ENCODE assay signal across 11 cellular contexts in genomic region chr6:121522771-121523386, GRCh38.
A peak's percentile ranks its signal among the peaks of the same experiment; 100 is the strongest.
DNase-seq lines count a peak whose midpoint lies in the region; ATAC-seq and TF ChIP-seq lines count a peak whose summit lies in the region.
"Had no signal": no experiment of that assay in that cellular context is flagged by ENCODE, and none has a peak within 500 bp of the region (broad histone marks: within the 10 kb centered on the region; RNA-seq: fewer than 3 reads in every experiment).

No MANE protein-coding gene starts in this region.

- no peaks in the 10 kb centered on the region for H3K9me3 ChIP-seq in DND-41 (ENCODE audit: insufficient read depth, low read length, severe bottlenecking)
- H3K9me3 ChIP-seq in right atrium auricular region, result no peaks in the 10 kb centered on the region
- no peaks in the 10 kb centered on the region for H3K9me3 ChIP-seq in gastrocnemius medialis
- H3K9me3 ChIP-seq: breast epithelium had no signal

- DNase-seq in DND-41 (no peak), right atrium auricular region (ENCODE audit: low spot score) (no peak), gastrocnemius medialis (no peak), hippocampal formation (lab: John Stamatoyannopoulos, UW) (no peak), inferior parietal cortex (ENCODE audit: extremely low spot score) (no peak)
- DNase-seq: NCI-H2081 treated with DMSO at 0.1 percent for 48 hours had no signal

- no peak overlapping the region for H3K9ac ChIP-seq in DND-41 (ENCODE audit: low read depth, low read length)

- intact Hi-C loops in gastrocnemius medialis (cut with DNase I; ENCODE audit: low total_unique reads), result no loop called here

- H3K4me3 ChIP-seq in DND-41 (ENCODE audit: low read depth in 1 of 2, low read length in 2 of 2), result no peak overlapping the region
- no peak overlapping the region for H3K4me3 ChIP-seq in right atrium auricular region
- H3K4me3 ChIP-seq in gastrocnemius medialis, result no peak overlapping the region
- H3K4me3 ChIP-seq: breast epithelium had no signal

- TF ChIP-seq CTCF in DND-41 (IDR thresholded peaks at IDR 0.05; ENCODE audit: borderline replicate concordance, extremely low read depth, low read length, poor library complexity, severe bottlenecking) (no peak), right atrium auricular region (IDR thresholded peaks at IDR 0.05) (no peak), gastrocnemius medialis (IDR thresholded peaks at IDR 0.05 in 4 of 5, conservative IDR thresholded peaks at IDR 0.05 in 1 of 5) (no peak)

- ATAC-seq in DND-41 (ENCODE audit: insufficient read depth, low read depth) (no peak), SK-N-SH treated with all-trans-retinoic acid at 6 μM for 48 hours (peak; percentile 67), gastrocnemius medialis (no peak), GM18907 (IDR thresholded peaks at IDR 0.05; ENCODE audit: unreplicated experiment) (no peak), HG02763 (IDR thresholded peaks at IDR 0.05; ENCODE audit: unreplicated experiment) (no peak)

- TF ChIP-seq POLR2A in gastrocnemius medialis (IDR thresholded peaks at IDR 0.05), result no peak

- H3K27me3 ChIP-seq in DND-41 (ENCODE audit: insufficient read depth, low read length, poor library complexity), result no peaks in the 10 kb centered on the region
- H3K27me3 ChIP-seq in right atrium auricular region, result no peaks in the 10 kb centered on the region
- H3K27me3 ChIP-seq in gastrocnemius medialis, result no peaks in the 10 kb centered on the region
- H3K27me3 ChIP-seq: breast epithelium had no signal

- H3K27ac ChIP-seq in DND-41 (ENCODE audit: low read length) (no peak overlapping the region), right atrium auricular region (peak overlapping the region; percentile 28 to 74), gastrocnemius medialis (peak overlapping the region in 3 of 4 donors; percentile 15 to 30 (median 26))
- H3K27ac ChIP-seq: C4-2B had no signal

- no peaks in the 10 kb centered on the region for H3K79me2 ChIP-seq in DND-41 (ENCODE audit: insufficient read depth, low read length)

- H4K20me1 ChIP-seq in DND-41 (ENCODE audit: insufficient read depth, low read length), result no peaks in the 10 kb centered on the region

- peak overlapping the region; percentile 31 for H2AFZ ChIP-seq in DND-41 (ENCODE audit: low read depth, low read length)

- no peak overlapping the region for H3K4me2 ChIP-seq in DND-41 (ENCODE audit: insufficient read depth, low read length)

- no peaks in the 10 kb centered on the region for H3K36me3 ChIP-seq in DND-41 (ENCODE audit: insufficient read depth, low read length)
- no peaks in the 10 kb centered on the region for H3K36me3 ChIP-seq in right atrium auricular region
- no peaks in the 10 kb centered on the region for H3K36me3 ChIP-seq in gastrocnemius medialis
- H3K36me3 ChIP-seq: breast epithelium had no signal

- H3K4me1 ChIP-seq in DND-41 (ENCODE audit: insufficient read depth, low read length) (0 out of 2 replicates have a peak, but pooled peaks cover 4% of the 10 kb centered on the region), right atrium auricular region (no peaks in the 10 kb centered on the region), gastrocnemius medialis (no peaks in the 10 kb centered on the region)
- H3K4me1 ChIP-seq: breast epithelium had no signal

- in situ Hi-C loops in gastrocnemius medialis (cut with MboI; ENCODE audit: low sequenced_read_pairs in 4 of 4), result no loop called here

TF ChIP-seq in SK-N-SH treated with all-trans-retinoic acid at 6 μM for 48 hours, 23 proteins besides CTCF, POLR2A, EP300 and RAD21:
- TF ChIP-seq TOX (CRISPR knock-in tag; IDR thresholded peaks at IDR 0.05; ENCODE audit: borderline replicate concordance), result no peak
- TF ChIP-seq ZNF8 (CRISPR knock-in tag; IDR thresholded peaks at IDR 0.05), result no peak
- no peak for TF ChIP-seq OSR1 (CRISPR knock-in tag; IDR thresholded peaks at IDR 0.05)
- TF ChIP-seq, protein P1, sequence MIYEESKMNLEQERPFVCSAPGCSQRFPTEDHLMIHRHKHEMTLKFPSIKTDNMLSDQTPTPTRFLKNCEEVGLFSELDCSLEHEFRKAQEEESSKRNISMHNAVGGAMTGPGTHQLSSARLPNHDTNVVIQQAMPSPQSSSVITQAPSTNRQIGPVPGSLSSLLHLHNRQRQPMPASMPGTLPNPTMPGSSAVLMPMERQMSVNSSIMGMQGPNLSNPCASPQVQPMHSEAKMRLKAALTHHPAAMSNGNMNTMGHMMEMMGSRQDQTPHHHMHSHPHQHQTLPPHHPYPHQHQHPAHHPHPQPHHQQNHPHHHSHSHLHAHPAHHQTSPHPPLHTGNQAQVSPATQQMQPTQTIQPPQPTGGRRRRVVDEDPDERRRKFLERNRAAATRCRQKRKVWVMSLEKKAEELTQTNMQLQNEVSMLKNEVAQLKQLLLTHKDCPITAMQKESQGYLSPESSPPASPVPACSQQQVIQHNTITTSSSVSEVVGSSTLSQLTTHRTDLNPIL (CRISPR knock-in tag; IDR thresholded peaks at IDR 0.05; ENCODE audit: low read depth), result no peak
- TF ChIP-seq ISL1 (CRISPR knock-in tag; IDR thresholded peaks at IDR 0.05), result no peak
- no peak for TF ChIP-seq ZFP30 (CRISPR knock-in tag; IDR thresholded peaks at IDR 0.05)
- TF ChIP-seq ZNF70 (CRISPR knock-in tag; IDR thresholded peaks at IDR 0.05), result no peak
- TF ChIP-seq, protein P2, sequence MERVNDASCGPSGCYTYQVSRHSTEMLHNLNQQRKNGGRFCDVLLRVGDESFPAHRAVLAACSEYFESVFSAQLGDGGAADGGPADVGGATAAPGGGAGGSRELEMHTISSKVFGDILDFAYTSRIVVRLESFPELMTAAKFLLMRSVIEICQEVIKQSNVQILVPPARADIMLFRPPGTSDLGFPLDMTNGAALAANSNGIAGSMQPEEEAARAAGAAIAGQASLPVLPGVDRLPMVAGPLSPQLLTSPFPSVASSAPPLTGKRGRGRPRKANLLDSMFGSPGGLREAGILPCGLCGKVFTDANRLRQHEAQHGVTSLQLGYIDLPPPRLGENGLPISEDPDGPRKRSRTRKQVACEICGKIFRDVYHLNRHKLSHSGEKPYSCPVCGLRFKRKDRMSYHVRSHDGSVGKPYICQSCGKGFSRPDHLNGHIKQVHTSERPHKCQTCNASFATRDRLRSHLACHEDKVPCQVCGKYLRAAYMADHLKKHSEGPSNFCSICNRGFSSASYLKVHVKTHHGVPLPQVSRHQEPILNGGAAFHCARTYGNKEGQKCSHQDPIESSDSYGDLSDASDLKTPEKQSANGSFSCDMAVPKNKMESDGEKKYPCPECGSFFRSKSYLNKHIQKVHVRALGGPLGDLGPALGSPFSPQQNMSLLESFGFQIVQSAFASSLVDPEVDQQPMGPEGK (CRISPR knock-in tag; IDR thresholded peaks at IDR 0.05; ENCODE audit: borderline replicate concordance), result no peak
- no peak for TF ChIP-seq GLIS3 (CRISPR knock-in tag; IDR thresholded peaks at IDR 0.05)
- no peak for TF ChIP-seq ARNTL (CRISPR knock-in tag; IDR thresholded peaks at IDR 0.05; ENCODE audit: borderline replicate concordance, low read depth)
- no peak for TF ChIP-seq ZFP3 (CRISPR knock-in tag; IDR thresholded peaks at IDR 0.05)
- no peak; the same call in 1 of the 2 replicates for TF ChIP-seq ZC3H10 (CRISPR knock-in tag; IDR thresholded peaks at IDR 0.05)
- no peak for TF ChIP-seq POU6F1 (CRISPR knock-in tag; IDR thresholded peaks at IDR 0.05; ENCODE audit: borderline replicate concordance, low read depth)
